Comparison of ENCODE assay signal across 8 cellular contexts in genomic region chr19:9323919-9324583, GRCh38. TPM values are rescaled to one million over a fixed set of nuclear protein-coding genes. Genes with fewer than 3 reads are reported as not detected.
DNase-seq lines count a peak whose midpoint lies in the region; ATAC-seq and TF ChIP-seq lines count a peak whose summit lies in the region.

Gene ZNF559 (plus strand): TSS chr19:9324179. CDS start chr19:9338550, 14,371 bp downstream.

- peak; percentile 85 for DNase-seq in NCI-H1694 treated with DMSO at 0.1 percent for 48 hours (lab: John Stamatoyannopoulos, UW)
- DNase-seq in anterior cingulate cortex (lab: John Stamatoyannopoulos, UW) = peak in 57 of 58 donors; percentile 33 to 91 (median 83)
- DNase-seq in right cardiac atrium = peak; percentile 91 to 98 (median 97)
- peak in 1 of 2 donors; percentile 91 for DNase-seq in vagina (ENCODE audit: extremely low spot score in 2 of 2)

- intact Hi-C loops in T-helper 2 cell treated with Interferon-gamma antibody and Interleukin-4, amounts not matched to agents 100 ng/mL and 5 ng/mL, for 36 hours (cut with micrococcal nuclease) = loop anchor here (1.0 to 5.0 kb wide), 5 partner anchors 15 to 443 kb away; partner anchors contain the start of genes ZNF121, ZNF266, ZNF317 and ZNF699
- intact Hi-C loops in right cardiac atrium (cut with DNase I) (no loop called here), vagina (cut with DNase I) (no loop called here)

- peak in 1 of 2 donors; percentile 5 for TF ChIP-seq POLR2A in vagina (IDR thresholded peaks at IDR 0.05)

- TF ChIP-seq CTCF in vagina (IDR thresholded peaks at IDR 0.05) = peak in 1 of 3 experiments; percentile 11

- WGBS in right cardiac atrium = under 1% methylated on average over 48 of the region's 48 CpGs

- peak within 1 kb of the TSS; percentile 21 for H3K9ac ChIP-seq in rectal smooth muscle tissue (ENCODE audit: low read length)

- H3K9me3 ChIP-seq in right cardiac atrium (ENCODE audit: control insufficient read depth, low read length) (peaks cover 2% of the 10 kb centered on the region), vagina (peaks cover 3% of the 10 kb centered on the region)

- H3K27ac ChIP-seq in right cardiac atrium (ENCODE audit: low read length) (peak within 1 kb of the TSS; percentile 94), rectal smooth muscle tissue (ENCODE audit: low read depth, low read length) (peak within 1 kb of the TSS; percentile 84), vagina (peak within 1 kb of the TSS; percentile 75)

- H3K4me3 ChIP-seq in right cardiac atrium (ENCODE audit: low read length) = peak within 1 kb of the TSS; percentile 87
- H3K4me3 ChIP-seq in rectal smooth muscle tissue (ENCODE audit: low read length) = peak within 1 kb of the TSS; percentile 62
- peak within 1 kb of the TSS; percentile 85 to 90 for H3K4me3 ChIP-seq in vagina

- ATAC-seq in GM18499 (IDR thresholded peaks at IDR 0.05; ENCODE audit: insufficient read depth, unreplicated experiment) = peak; percentile 87
- ATAC-seq in HG02885 (IDR thresholded peaks at IDR 0.05; ENCODE audit: poor library complexity, unreplicated experiment) = peak; percentile 95
- peak; percentile 99 for ATAC-seq in right cardiac atrium

- H3K4me1 ChIP-seq in right cardiac atrium (ENCODE audit: control insufficient read depth, insufficient read depth, low read length) (peaks cover 2% of the 10 kb centered on the region), rectal smooth muscle tissue (ENCODE audit: control insufficient read depth, insufficient read depth, low read length) (no peaks in the 10 kb centered on the region), vagina (peaks cover 15% of the 10 kb centered on the region)

- H3K27me3 ChIP-seq in right cardiac atrium (ENCODE audit: control insufficient read depth, insufficient read depth) (no peaks in the 10 kb centered on the region), rectal smooth muscle tissue (ENCODE audit: control insufficient read depth, insufficient read depth, low read length) (no peaks in the 10 kb centered on the region), vagina (no peaks in the 10 kb centered on the region)

- H3K36me3 ChIP-seq in rectal smooth muscle tissue (ENCODE audit: control insufficient read depth, insufficient read depth, low read length) (no peaks in the 10 kb centered on the region), vagina (peaks cover 0 to 27% of the 10 kb centered on the region in 2 donors)

RNA-seq across cellular contexts. Expression of gene ZNF559, which starts in this region (rescaled TPM):
- total RNA-seq in T-helper 2 cell treated with Interferon-gamma antibody and Interleukin-4, amounts not matched to agents 100 ng/mL and 5 ng/mL, for 36 hours = 11.3 and 12.2 TPM in 2 replicates
- total RNA-seq in right cardiac atrium (10 to 100 TPM; 13.9 to 21.7 (median 19.9) TPM), vagina (23.1 TPM)
- polyA plus RNA-seq in right cardiac atrium = 19.4 TPM
